ENCODE assay signal across 15 cellular contexts in genomic region chr3:183202004-183202722, GRCh38. TPM values are rescaled to one million over a fixed set of nuclear protein-coding genes. Genes with fewer than 3 reads are reported as not detected.
DNase-seq lines count a peak whose midpoint lies in the region; ATAC-seq and TF ChIP-seq lines count a peak whose summit lies in the region.
"Had no signal": no experiment of that assay in that cellular context is flagged by ENCODE, and none has a peak within 500 bp of the region (broad histone marks: within the 10 kb centered on the region; RNA-seq: fewer than 3 reads in every experiment).

No MANE protein-coding gene starts in this region.

- H3K9me2 ChIP-seq in Karpas-422 (replicated peaks; ENCODE audit: insufficient read depth, low read length) = no peaks in the 10 kb centered on the region

- POLR2A ChIA-PET in CD4-positive, alpha-beta memory T cell (lab: Charles Lee; ENCODE audit: partially characterized antibody) = no interaction called here
- POLR2A ChIA-PET in Caco-2 (lab: Charles Lee) = no interaction called here

- no TSS peak for BruUV-seq in Caco-2 (replicated peaks; lab: Mats Ljungman, UMichigan)

- TF ChIP-seq CTCF in left lung (IDR thresholded peaks at IDR 0.05) = no peak
- TF ChIP-seq CTCF in Caco-2 (IDR thresholded peaks at IDR 0.05; ENCODE audit: insufficient read depth in 1 of 2, low read depth in 1 of 2, low read length in 1 of 2, severe bottlenecking in 1 of 2, unreplicated experiment in 1 of 2) = no peak

- H3K79me2 ChIP-seq in Karpas-422 (ENCODE audit: low read length) = no peaks in the 10 kb centered on the region

- H3K4me3 Mint-ChIP-seq in CD4-positive, alpha-beta memory T cell = peak overlapping the region; percentile 46 to 81 (median 65)
- H3K4me3 Mint-ChIP-seq in activated T-helper 2 cell treated with anti-CD3 and anti-CD28 coated beads, Interferon-gamma antibody, Interleukin-2, Interleukin-4, amounts not matched to agents 10 μg/mL and 5 μg/mL and 100 μg/mL, durations not matched to agents 14 hours and 24 hours and 36 hours (ENCODE audit: low read depth) = peak overlapping the region; percentile 24
- H3K4me3 Mint-ChIP-seq in Caco-2 (ENCODE audit: unreplicated experiment) = no peak overlapping the region

- no peaks in the 10 kb centered on the region for H4K20me1 ChIP-seq in Karpas-422 (ENCODE audit: insufficient read depth, low read depth, low read length)
- H4K20me1 ChIP-seq: BLaER1 treated with 17β-estradiol and CSF1 and Interleukin-3, amounts not matched to agents 10 nM and 100 nM had no signal

- peaks cover 4 to 25% of the 10 kb centered on the region in 2 donors for H3K36me3 Mint-ChIP-seq in CD4-positive, alpha-beta memory T cell
- peaks cover 30% of the 10 kb centered on the region for H3K36me3 Mint-ChIP-seq in activated T-helper 2 cell treated with anti-CD3 and anti-CD28 coated beads, Interferon-gamma antibody, Interleukin-2, Interleukin-4, amounts not matched to agents 10 μg/mL and 5 μg/mL and 100 μg/mL, durations not matched to agents 14 hours and 24 hours and 36 hours (ENCODE audit: low read depth)
- no peaks in the 10 kb centered on the region for H3K36me3 Mint-ChIP-seq in Caco-2 (ENCODE audit: insufficient read depth, unreplicated experiment)

- peak overlapping the region; percentile 10 to 35 for H3K4me3 ChIP-seq in CD4-positive, alpha-beta memory T cell (ENCODE audit: low read length in 2 of 2)
- H3K4me3 ChIP-seq in Karpas-422 (ENCODE audit: low read length) = peak overlapping the region; percentile 2; the same call in 1 of the 2 replicates
- no peak overlapping the region for H3K4me3 ChIP-seq in left lung
- H3K4me3 ChIP-seq in Caco-2 (ENCODE audit: low read depth, low read length) = no peak overlapping the region
- H3K4me3 ChIP-seq: BLaER1 treated with 17β-estradiol and CSF1 and Interleukin-3, amounts not matched to agents 10 nM and 100 nM; right atrium auricular region had no signal

- ATAC-seq in left lung (peak; percentile 84), GM21786 (IDR thresholded peaks at IDR 0.05; ENCODE audit: unreplicated experiment) (no peak)

- no peaks in the 10 kb centered on the region for H3K27me3 ChIP-seq in CD4-positive, alpha-beta memory T cell (ENCODE audit: insufficient read depth, low read length)
- H3K27me3 ChIP-seq in Karpas-422 (ENCODE audit: low read length) = no peaks in the 10 kb centered on the region
- H3K27me3 ChIP-seq in left lung = no peaks in the 10 kb centered on the region
- H3K27me3 ChIP-seq in Caco-2 (replicated peaks; ENCODE audit: control insufficient read depth, insufficient read depth, low read length) = no peaks in the 10 kb centered on the region
- H3K27me3 ChIP-seq: BLaER1 treated with 17β-estradiol and CSF1 and Interleukin-3, amounts not matched to agents 10 nM and 100 nM; brain microvascular endothelial cell; right atrium auricular region had no signal

- H3K36me3 ChIP-seq in CD4-positive, alpha-beta memory T cell (ENCODE audit: insufficient read depth, low read length) = no peaks in the 10 kb centered on the region
- peaks cover 7% of the 10 kb centered on the region for H3K36me3 ChIP-seq in Karpas-422 (ENCODE audit: insufficient read depth, low read length)
- no peaks in the 10 kb centered on the region for H3K36me3 ChIP-seq in left lung
- no peaks in the 10 kb centered on the region for H3K36me3 ChIP-seq in Caco-2 (ENCODE audit: control insufficient read depth, insufficient read depth, low read length)
- H3K36me3 ChIP-seq: BLaER1 treated with 17β-estradiol and CSF1 and Interleukin-3, amounts not matched to agents 10 nM and 100 nM; brain microvascular endothelial cell; right atrium auricular region had no signal

- H3K27ac ChIP-seq in CD4-positive, alpha-beta memory T cell (ENCODE audit: low read depth, low read length) = no peak overlapping the region
- H3K27ac ChIP-seq in Karpas-422 (ENCODE audit: low read length) (no peak overlapping the region), left lung (no peak overlapping the region)
- H3K27ac ChIP-seq: BLaER1 treated with 17β-estradiol and CSF1 and Interleukin-3, amounts not matched to agents 10 nM and 100 nM; brain microvascular endothelial cell; right atrium auricular region had no signal

- peak overlapping the region; percentile 12 for H3K4me2 ChIP-seq in Karpas-422 (ENCODE audit: low read depth, low read length, poor library complexity, severe bottlenecking)

- peaks cover 0 to 4% of the 10 kb centered on the region in 2 donors for H3K9me3 ChIP-seq in CD4-positive, alpha-beta memory T cell (ENCODE audit: control insufficient read depth in 1 of 2, low read length in 2 of 2)
- peaks cover 9% of the 10 kb centered on the region for H3K9me3 ChIP-seq in Karpas-422 (ENCODE audit: low read length)
- H3K9me3 ChIP-seq in left lung = peaks cover 0 to 4% of the 10 kb centered on the region in 2 donors
- H3K9me3 ChIP-seq in Caco-2 = peaks cover 9% of the 10 kb centered on the region

- no peak overlapping the region for H2AFZ ChIP-seq in Karpas-422 (ENCODE audit: low read length)

- peak overlapping the region in 6 of 7 donors; percentile 43 to 78 (median 50) for H3K27ac Mint-ChIP-seq in CD4-positive, alpha-beta memory T cell
- peak overlapping the region; percentile 64 for H3K27ac Mint-ChIP-seq in activated T-helper 2 cell treated with anti-CD3 and anti-CD28 coated beads, Interferon-gamma antibody, Interleukin-2, Interleukin-4, amounts not matched to agents 10 μg/mL and 5 μg/mL and 100 μg/mL, durations not matched to agents 14 hours and 24 hours and 36 hours
- no peak overlapping the region for H3K27ac Mint-ChIP-seq in Caco-2 (ENCODE audit: unreplicated experiment)

- H3K9ac ChIP-seq in Karpas-422 (ENCODE audit: low read length) = no peak overlapping the region
- H3K9ac ChIP-seq: BLaER1 treated with 17β-estradiol and CSF1 and Interleukin-3, amounts not matched to agents 10 nM and 100 nM had no signal

- peaks cover 16% of the 10 kb centered on the region for H3K4me1 ChIP-seq in CD4-positive, alpha-beta memory T cell (ENCODE audit: insufficient read depth, low read length)
- H3K4me1 ChIP-seq in Karpas-422 (ENCODE audit: low read length) (peaks cover 11% of the 10 kb centered on the region), left lung (no peaks in the 10 kb centered on the region), Caco-2 (no peaks in the 10 kb centered on the region)
- H3K4me1 ChIP-seq: right atrium auricular region had no signal

- H3K27me3 Mint-ChIP-seq in CD4-positive, alpha-beta memory T cell = no peaks in the 10 kb centered on the region
- H3K27me3 Mint-ChIP-seq in activated T-helper 2 cell treated with anti-CD3 and anti-CD28 coated beads, Interferon-gamma antibody, Interleukin-2, Interleukin-4, amounts not matched to agents 10 μg/mL and 5 μg/mL and 100 μg/mL, durations not matched to agents 14 hours and 24 hours and 36 hours (ENCODE audit: low read depth) = no peaks in the 10 kb centered on the region
- no peaks in the 10 kb centered on the region for H3K27me3 Mint-ChIP-seq in Caco-2 (ENCODE audit: insufficient read depth, unreplicated experiment)

- intact Hi-C loops in CD4-positive, alpha-beta memory T cell (cut with micrococcal nuclease) = no loop called here
- intact Hi-C loops in activated T-helper 2 cell treated with anti-CD3 and anti-CD28 coated beads, Interferon-gamma antibody, Interleukin-2, Interleukin-4, amounts not matched to agents 10 μg/mL and 5 μg/mL and 100 μg/mL, durations not matched to agents 14 hours and 24 hours and 36 hours (cut with micrococcal nuclease) = no loop called here
- intact Hi-C loops in left lung (cut with DNase I) = no loop called here
- intact Hi-C loops in Caco-2 (cut with micrococcal nuclease; ENCODE audit: unreplicated experiment) = no loop called here

- peaks cover 0 to 19% (median 10%) of the 10 kb centered on the region in 8 donors for H3K9me3 Mint-ChIP-seq in CD4-positive, alpha-beta memory T cell
- peaks cover 46% of the 10 kb centered on the region for H3K9me3 Mint-ChIP-seq in activated T-helper 2 cell treated with anti-CD3 and anti-CD28 coated beads, Interferon-gamma antibody, Interleukin-2, Interleukin-4, amounts not matched to agents 10 μg/mL and 5 μg/mL and 100 μg/mL, durations not matched to agents 14 hours and 24 hours and 36 hours
- peaks cover 24% of the 10 kb centered on the region for H3K9me3 Mint-ChIP-seq in Caco-2 (ENCODE audit: unreplicated experiment)

- CTCF ChIA-PET in CD4-positive, alpha-beta memory T cell (lab: Charles Lee; ENCODE audit: partially characterized antibody) = no interaction called here
- CTCF ChIA-PET in Caco-2 (lab: Charles Lee) = no interaction called here

- peak in 4 of 5 donors; percentile 23 to 38 (median 28) for DNase-seq in CD4-positive, alpha-beta memory T cell
- DNase-seq in Karpas-422 = no peak
- peak; percentile 23 for DNase-seq in activated T-helper 2 cell treated with anti-CD3 and anti-CD28 coated beads, Interferon-gamma antibody, Interleukin-2, Interleukin-4, amounts not matched to agents 10 μg/mL and 5 μg/mL and 100 μg/mL, durations not matched to agents 14 hours and 24 hours and 36 hours (ENCODE audit: low spot score)
- no peak for DNase-seq in left lung
- DNase-seq in amniotic stem cell (lab: John Stamatoyannopoulos, UW) = no peak
- DNase-seq in DMS79 (lab: John Stamatoyannopoulos, UW) = no peak
- no peak for DNase-seq in Caco-2
- DNase-seq: brain microvascular endothelial cell, GOT3, NCI-H187, NCI-H774, SHP77 had no signal

- peaks cover 9 to 14% (median 13%) of the 10 kb centered on the region in 4 donors for H3K4me1 Mint-ChIP-seq in CD4-positive, alpha-beta memory T cell
- peaks cover 16% of the 10 kb centered on the region for H3K4me1 Mint-ChIP-seq in activated T-helper 2 cell treated with anti-CD3 and anti-CD28 coated beads, Interferon-gamma antibody, Interleukin-2, Interleukin-4, amounts not matched to agents 10 μg/mL and 5 μg/mL and 100 μg/mL, durations not matched to agents 14 hours and 24 hours and 36 hours (ENCODE audit: low read depth)
- peaks cover 2% of the 10 kb centered on the region for H3K4me1 Mint-ChIP-seq in Caco-2 (ENCODE audit: low read depth, unreplicated experiment)

RNA-seq across cellular contexts. Expression of gene LAMP3, which starts 39.6 kb away (rescaled TPM):
- total RNA-seq in CD4-positive, alpha-beta memory T cell = under 1 TPM; 0.76 to 0.97 TPM
- 1 to 10 TPM; 2.6 to 5.6 TPM for polyA plus RNA-seq in CD4-positive, alpha-beta memory T cell
- total RNA-seq in Karpas-422 (2014; rRNA removed; shearing (Covaris generic); ENCODE audit: low replicate concordance) = 44.0 and 102 TPM in 2 replicates
- 3.4 and 3.8 TPM in 2 replicates for total RNA-seq in activated T-helper 2 cell treated with anti-CD3 and anti-CD28 coated beads, Interferon-gamma antibody, Interleukin-2, Interleukin-4, amounts not matched to agents 10 μg/mL and 5 μg/mL and 100 μg/mL, durations not matched to agents 14 hours and 24 hours and 36 hours
- 100 to 1,000 TPM; 201 to 243 TPM for total RNA-seq in left lung
- total RNA-seq in Caco-2 (2022) = 6.0 and 12.3 TPM in 2 replicates

RNA-seq across cellular contexts. Expression of gene B3GNT5, which starts 50.9 kb away (rescaled TPM):
- under 1 TPM; 0.25 to 0.41 TPM for total RNA-seq in CD4-positive, alpha-beta memory T cell
- polyA plus RNA-seq in CD4-positive, alpha-beta memory T cell = under 1 TPM; 0.08 to 0.53 TPM
- 2.0 and 8.6 TPM in 2 replicates for total RNA-seq in Karpas-422 (2014; rRNA removed; shearing (Covaris generic); ENCODE audit: low replicate concordance)
- 41.0 and 41.7 TPM in 2 replicates for total RNA-seq in activated T-helper 2 cell treated with anti-CD3 and anti-CD28 coated beads, Interferon-gamma antibody, Interleukin-2, Interleukin-4, amounts not matched to agents 10 μg/mL and 5 μg/mL and 100 μg/mL, durations not matched to agents 14 hours and 24 hours and 36 hours
- 10 to 100 TPM; 21.7 to 45.2 TPM for total RNA-seq in left lung
- 9.4 and 10.9 TPM in 2 replicates for total RNA-seq in Caco-2 (2022)

Comparison
In these comparisons a context has a peak if more than half of its experiments do, and no peak if none do; other contexts are left out.
1. DNase-seq: peak in CD4-positive, alpha-beta memory T cell (4 of 5) and activated T-helper 2 cell treated with anti-CD3 and anti-CD28 coated beads, Interferon-gamma antibody, Interleukin-2, Interleukin-4, amounts not matched to agents 10 μg/mL and 5 μg/mL and 100 μg/mL, durations not matched to agents 14 hours and 24 hours and 36 hours (single experiment); none in Karpas-422 (single experiment), left lung (0 of 2), amniotic stem cell (single experiment), DMS79 (single experiment) and Caco-2 (0 of 2).
2. H3K4me3 ChIP-seq: peak in CD4-positive, alpha-beta memory T cell (2 of 2) and Karpas-422 (single experiment); none in left lung (0 of 2) and Caco-2 (single experiment).